Comparison of ENCODE assay signal across 11 cellular contexts in the genomic region with DNA sequence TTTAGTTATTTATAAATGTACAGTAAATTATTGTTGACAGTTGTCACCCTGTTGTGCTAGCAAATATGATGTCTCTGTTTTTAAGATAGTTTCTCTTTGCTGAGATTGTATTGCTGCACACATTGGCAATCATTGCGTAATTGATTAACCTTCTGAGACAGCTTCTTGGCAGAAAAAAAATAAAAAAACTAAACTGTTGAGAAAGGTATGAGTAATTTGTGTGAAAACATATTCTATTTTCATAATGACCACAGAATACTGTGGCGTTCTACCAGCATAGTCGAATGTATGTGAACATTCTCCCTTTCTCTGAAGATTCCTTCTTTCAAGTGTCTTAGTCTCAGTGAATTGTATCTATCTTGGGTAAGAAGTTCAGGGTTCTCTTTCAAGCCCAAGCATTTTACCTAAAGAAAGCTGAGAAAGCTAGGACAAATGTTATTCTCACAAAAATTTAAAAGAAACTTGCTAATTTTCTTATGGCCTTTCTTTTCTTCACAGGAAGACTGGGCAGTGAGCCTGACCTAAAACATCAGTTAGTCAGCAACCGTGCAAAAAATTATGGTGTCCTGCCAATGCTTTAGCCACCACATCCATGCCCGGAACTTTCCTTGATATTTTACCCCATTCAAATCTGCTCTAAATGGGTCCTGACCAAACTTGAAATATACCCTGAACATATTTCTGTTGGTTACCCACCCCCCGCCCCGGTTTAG.
DNase-seq lines count a peak whose midpoint lies in the region; ATAC-seq and TF ChIP-seq lines count a peak whose summit lies in the region.
"Had no signal": no experiment of that assay in that cellular context is flagged by ENCODE, and none has a peak within 500 bp of the region (broad histone marks: within the 10 kb centered on the region; RNA-seq: fewer than 3 reads in every experiment).

No MANE protein-coding gene starts in this region.

- CTCF ChIA-PET in Panc1 (lab: Charles Lee): no interaction called here

- no peaks in the 10 kb centered on the region for H3K27me3 ChIP-seq in ACC112 (ENCODE audit: insufficient read depth, low read length)
- no peaks in the 10 kb centered on the region for H3K27me3 ChIP-seq in Panc1 (ENCODE audit: control insufficient read depth, insufficient read depth, low read length)
- H3K27me3 ChIP-seq in foreskin keratinocyte: no peaks in the 10 kb centered on the region
- H3K27me3 ChIP-seq: hepatocyte had no signal

- H3K36me3 ChIP-seq in ACC112 (ENCODE audit: insufficient read depth, low read length) (peaks cover 12% of the 10 kb centered on the region), Panc1 (ENCODE audit: control insufficient read depth, insufficient read depth, low read length) (no peaks in the 10 kb centered on the region)

- POLR2A ChIA-PET in Panc1 (lab: Charles Lee): no interaction called here

- ATAC-seq in GM21381 (IDR thresholded peaks at IDR 0.05; ENCODE audit: unreplicated experiment) (peak; percentile 52), Panc1 (no peak), foreskin keratinocyte (peak; percentile 32), HG02973 (IDR thresholded peaks at IDR 0.05; ENCODE audit: unreplicated experiment) (no peak)

- H3K79me2 ChIP-seq in ACC112 (ENCODE audit: control insufficient read depth, insufficient read depth, low read length, unreplicated experiment): peaks cover 57% of the 10 kb centered on the region

- intact Hi-C loops in Panc1 (cut with micrococcal nuclease; ENCODE audit: unreplicated experiment): no loop called here

- DNase-seq in Panc1 (ENCODE audit: low read depth, low spot score) (no peak), foreskin keratinocyte (peak in 1 of 2 donors; percentile 53), HuH-7 (ENCODE audit: low spot score) (no peak), SKM-1 (lab: John Stamatoyannopoulos, UW; ENCODE audit: unreplicated experiment) (no peak)
- no peak for DNase-seq in activated CD4-positive, alpha-beta T cell treated with anti-CD3 and anti-CD28 coated beads for 48 hours
- DNase-seq: activated B cell treated with CpG ODN at 0.5 μM for 24 hours; stimulated activated CD4-positive, alpha-beta T cell treated with anti-CD3 and anti-CD28 coated beads, Interleukin-2, amount 100 ng/mL, for 48 hours had no signal

- in situ Hi-C loops in Panc1 (cut with HindIII; ENCODE audit: low pct_unique_long_range_greater_than_20kb, low sequenced_read_pairs): no loop called here

- H3K4me3 ChIP-seq in ACC112 (ENCODE audit: low read depth, low read length) (peak overlapping the region; percentile 50), Panc1 (ENCODE audit: low read depth in 2 of 2, low read length in 2 of 2) (no peak overlapping the region)
- H3K4me3 ChIP-seq: hepatocyte had no signal

- H3K4me1 ChIP-seq in ACC112 (ENCODE audit: control insufficient read depth, insufficient read depth, low read length, unreplicated experiment) (peaks cover 66% of the 10 kb centered on the region), Panc1 (ENCODE audit: control insufficient read depth, insufficient read depth, low read length) (peaks cover 26% of the 10 kb centered on the region), foreskin keratinocyte (peaks cover 53% of the 10 kb centered on the region)

- H2AFZ ChIP-seq in ACC112 (ENCODE audit: low read length, unreplicated experiment): no peak overlapping the region
- H2AFZ ChIP-seq: hepatocyte had no signal

- TF ChIP-seq CTCF in Panc1 (IDR thresholded peaks at IDR 0.05) (no peak), foreskin keratinocyte (conservative IDR thresholded peaks at IDR 0.05) (no peak)

- H3K27ac ChIP-seq in ACC112 (ENCODE audit: low read depth, low read length): peak overlapping the region; percentile 96
- H3K27ac ChIP-seq in Panc1 (ENCODE audit: low read length): peak overlapping the region; percentile 24; the same call in 1 of the 2 replicates
- peak overlapping the region; percentile 28 for H3K27ac ChIP-seq in foreskin keratinocyte
- H3K27ac ChIP-seq: hepatocyte had no signal

- peaks cover 2% of the 10 kb centered on the region; the same call in 1 of the 2 replicates for H3K9me3 ChIP-seq in Panc1 (ENCODE audit: control insufficient read depth, insufficient read depth, low read depth, low read length)

- BruUV-seq in Panc1 (replicated peaks; lab: Mats Ljungman, UMichigan): no TSS peak

Comparison
In these comparisons a context has a peak if more than half of its experiments do, and no peak if none do; other contexts are left out.
1. H3K27ac ChIP-seq: peak in every context shown above with its lines; median percentile 96 in ACC112; 28 in foreskin keratinocyte; 24 in Panc1.
2. ATAC-seq: peak in GM21381 (single experiment) and foreskin keratinocyte (single experiment); none in Panc1 (single experiment) and HG02973 (single experiment).